Comparison of ENCODE assay signal across 26 cellular contexts in genomic region chr13:113798200-113798811, GRCh38. TPM values are rescaled to one million over a fixed set of nuclear protein-coding genes. Genes with fewer than 3 reads are reported as not detected.
A peak's percentile ranks its signal among the peaks of the same experiment; 100 is the strongest.
DNase-seq lines count a peak whose midpoint lies in the region; ATAC-seq, FAIRE-seq and TF ChIP-seq lines count a peak whose summit lies in the region.
"Had no signal": no experiment of that assay in that cellular context is flagged by ENCODE, and none has a peak within 500 bp of the region (broad histone marks: within the 10 kb centered on the region; RNA-seq: fewer than 3 reads in every experiment).

No MANE protein-coding gene starts in this region.

- H3K79me2 ChIP-seq in HepG2 (ENCODE audit: insufficient read depth, low read length) (no peaks in the 10 kb centered on the region), K562 (ENCODE audit: control insufficient read depth, insufficient read depth, low read length) (no peaks in the 10 kb centered on the region), osteoblast (ENCODE audit: insufficient read depth, low read length) (no peaks in the 10 kb centered on the region)

- TF ChIP-seq CTCF in HepG2 (CRISPR knock-in tag; IDR thresholded peaks at IDR 0.05) (no peak), right lobe of liver (IDR thresholded peaks at IDR 0.05) (no peak), K562 (IDR thresholded peaks at IDR 0.05 in 2 of 3, conservative IDR thresholded peaks at IDR 0.05 in 1 of 3; ENCODE audit: insufficient read depth in 2 of 3, low read depth in 1 of 3, low read length in 3 of 3) (no peak), osteoblast (IDR thresholded peaks at IDR 0.05; ENCODE audit: extremely low read depth, low read depth, low read length) (no peak)

- H3K36me3 ChIP-seq in HepG2 (replicated peaks in 1 of 2; ENCODE audit: control insufficient read depth in 1 of 2, insufficient read depth in 2 of 2, low read length in 2 of 2) (no peaks in the 10 kb centered on the region), right lobe of liver (no peaks in the 10 kb centered on the region), K562 (ENCODE audit: control insufficient read depth, insufficient read depth, low read length) (no peaks in the 10 kb centered on the region), osteoblast (ENCODE audit: insufficient read depth, low read length) (no peaks in the 10 kb centered on the region)
- H3K36me3 ChIP-seq: BLaER1 treated with 17β-estradiol and CSF1 and Interleukin-3, amounts not matched to agents 10 nM and 100 nM had no signal

- BruUV-seq in HepG2 (replicated peaks; lab: Mats Ljungman, UMichigan) (no TSS peak), K562 (replicated peaks; lab: Mats Ljungman, UMichigan) (no TSS peak)

- TF ChIP-seq EP300 in HepG2 (IDR thresholded peaks at IDR 0.05; ENCODE audit: low read depth in 2 of 2, low read length in 2 of 2), result no peak
- TF ChIP-seq EP300 in HepG2 (CRISPR knock-in tag; IDR thresholded peaks at IDR 0.05; ENCODE audit: borderline replicate concordance), result no peak
- no peak for TF ChIP-seq EP300 in K562 (IDR thresholded peaks at IDR 0.05; ENCODE audit: low read length)

- H3K9ac ChIP-seq in HepG2 (ENCODE audit: insufficient read depth, low read depth, low read length), result no peak overlapping the region
- no peak overlapping the region for H3K9ac ChIP-seq in K562 (ENCODE audit: insufficient read depth in 1 of 2, low read depth in 2 of 2, low read length in 2 of 2)
- H3K9ac ChIP-seq: BLaER1 treated with 17β-estradiol and CSF1 and Interleukin-3, amounts not matched to agents 10 nM and 100 nM had no signal

- no peak overlapping the region for H3K4me3 ChIP-seq in HepG2 (replicated peaks in 1 of 3; ENCODE audit: insufficient read depth in 1 of 3, low read depth in 2 of 3, low read length in 3 of 3)
- H3K4me3 ChIP-seq in right lobe of liver, result no peak overlapping the region
- no peak overlapping the region for H3K4me3 ChIP-seq in K562
- H3K4me3 ChIP-seq in osteoblast (ENCODE audit: insufficient read depth, low read length), result no peak overlapping the region
- H3K4me3 ChIP-seq: A549; BLaER1 treated with 17β-estradiol and CSF1 and Interleukin-3, amounts not matched to agents 10 nM and 100 nM; GM12878 had no signal

- H3K9me1 ChIP-seq in K562 (ENCODE audit: control insufficient read depth, insufficient read depth, low read length), result no peaks in the 10 kb centered on the region

- H3K9me3 ChIP-seq in HepG2 (ENCODE audit: low read length) (no peaks in the 10 kb centered on the region), right lobe of liver (no peaks in the 10 kb centered on the region), K562 (replicated peaks; ENCODE audit: control insufficient read depth, insufficient read depth, low read depth, low read length) (no peaks in the 10 kb centered on the region), osteoblast (ENCODE audit: low read depth, low read length) (no peaks in the 10 kb centered on the region)
- H3K9me3 ChIP-seq: A549; BLaER1 treated with 17β-estradiol and CSF1 and Interleukin-3, amounts not matched to agents 10 nM and 100 nM had no signal

- H3K4me1 ChIP-seq in HepG2 (ENCODE audit: insufficient read depth, low read length) (peaks cover 2% of the 10 kb centered on the region; the same call in 1 of the 2 replicates), right lobe of liver (no peaks in the 10 kb centered on the region), K562 (replicated peaks in 1 of 2; ENCODE audit: control insufficient read depth in 2 of 2, insufficient read depth in 2 of 2, low read length in 2 of 2) (peaks cover 0 to 31% of the 10 kb centered on the region in 2 experiments; a peak in 2 of 5 replicates), osteoblast (ENCODE audit: insufficient read depth, low read length) (peaks cover 3% of the 10 kb centered on the region)
- H3K4me1 ChIP-seq: A549 had no signal

- CTCF ChIA-PET in HepG2 (lab: Yijun Ruan, JAX; ENCODE audit: low intra/inter-chr PET ratio, low total read pairs) (no interaction called here), K562 (lab: Yijun Ruan, JAX; ENCODE audit: low intra/inter-chr PET ratio) (no interaction called here)

- H3K27me3 ChIP-seq in HepG2 (ENCODE audit: control insufficient read depth in 1 of 2, insufficient read depth in 2 of 2, low read length in 2 of 2) (peaks cover 3 to 45% of the 10 kb centered on the region in 2 experiments; a peak in 4 of 5 replicates), right lobe of liver (no peaks in the 10 kb centered on the region), K562 (ENCODE audit: control insufficient read depth in 2 of 2, insufficient read depth in 2 of 2, low read length in 2 of 2) (peaks cover 7 to 78% of the 10 kb centered on the region in 2 experiments; a peak in 4 of 5 replicates), osteoblast (ENCODE audit: insufficient read depth, low read length) (peaks cover 5% of the 10 kb centered on the region)

- H3K4me2 ChIP-seq in HepG2 (ENCODE audit: low read depth, low read length), result no peak overlapping the region
- H3K4me2 ChIP-seq in K562 (ENCODE audit: insufficient read depth, low read length), result no peak overlapping the region
- no peak overlapping the region for H3K4me2 ChIP-seq in osteoblast (ENCODE audit: insufficient read depth, low read length)
- H3K4me2 ChIP-seq: A549; BLaER1 treated with 17β-estradiol and CSF1 and Interleukin-3, amounts not matched to agents 10 nM and 100 nM had no signal

- H3K27ac ChIP-seq in HepG2 (ENCODE audit: extremely low read length, insufficient read depth, low read length) (no peak overlapping the region), right lobe of liver (no peak overlapping the region), K562 (ENCODE audit: extremely low read depth, low read depth, low read length) (no peak overlapping the region), osteoblast (ENCODE audit: low read depth, low read length) (no peak overlapping the region)
- H3K27ac ChIP-seq: 22Rv1; A549; BLaER1 treated with 17β-estradiol and CSF1 and Interleukin-3, amounts not matched to agents 10 nM and 100 nM; C4-2B had no signal

- ATAC-seq in HepG2 (no peak), right lobe of liver (no peak), K562 (no peak), HG02798 (IDR thresholded peaks at IDR 0.05; ENCODE audit: poor library complexity, unreplicated experiment) (no peak)
- ATAC-seq: A549, GM12878 had no signal

- POLR2A ChIA-PET in HepG2 (lab: Yijun Ruan, JAX), result no interaction called here
- POLR2A ChIA-PET in K562 (lab: Yijun Ruan, JAX), result no interaction called here

- H2AFZ ChIP-seq in HepG2 (ENCODE audit: low read length), result no peak overlapping the region
- H2AFZ ChIP-seq in K562 (ENCODE audit: low read depth, low read length), result no peak overlapping the region
- H2AFZ ChIP-seq in osteoblast (ENCODE audit: low read length), result no peak overlapping the region

- FAIRE-seq in HepG2 (lab: Jason Lieb, UNC), result no peak
- no peak for FAIRE-seq in K562 (lab: Jason Lieb, UNC)
- FAIRE-seq: A549, GM12878, GM12892, GM18507 had no signal

- TF ChIP-seq RAD21 in HepG2 (CRISPR knock-in tag; IDR thresholded peaks at IDR 0.05) (no peak), K562 (CRISPR knock-in tag; conservative IDR thresholded peaks at IDR 0.05 in 1 of 2, IDR thresholded peaks at IDR 0.05 in 1 of 2) (no peak)

- no peak for DNase-seq in HepG2 (ENCODE audit: low spot score)
- DNase-seq in right lobe of liver, result no peak
- DNase-seq in K562 (ENCODE audit: extremely low read depth in 1 of 4, low spot score in 3 of 4), result no peak
- peak; percentile 1 for DNase-seq in osteoblast (ENCODE audit: insufficient read length, low spot score, missing footprints)
- no peak for DNase-seq in NCI-H69 (lab: John Stamatoyannopoulos, UW)
- no peak for DNase-seq in SHP77 treated with DMSO at 0.1 percent for 48 hours (lab: John Stamatoyannopoulos, UW)
- DNase-seq: AML-193; CD4-positive, alpha-beta memory T cell; COR-L47; DMS 273 treated with DMSO at 0.1 percent for 48 hours; DMS153; DMS53; DMS79; DND-41; EL; GDM1 had no signal

- intact Hi-C loops in HepG2 (cut with micrococcal nuclease; ENCODE audit: unreplicated experiment) (no loop called here), right lobe of liver (cut with DNase I) (no loop called here), K562 (cut with micrococcal nuclease) (no loop called here)

- H4K20me1 ChIP-seq in HepG2 (ENCODE audit: insufficient read depth, low read length), result no peaks in the 10 kb centered on the region
- H4K20me1 ChIP-seq in K562 (replicated peaks; ENCODE audit: control insufficient read depth, insufficient read depth, low read length), result no peaks in the 10 kb centered on the region; the same call in 1 of the 2 replicates
- H4K20me1 ChIP-seq in osteoblast (ENCODE audit: insufficient read depth, low read length), result no peaks in the 10 kb centered on the region

- TF ChIP-seq POLR2A in HepG2 (IDR thresholded peaks at IDR 0.05; ENCODE audit: insufficient read depth in 1 of 2, low read depth in 2 of 2, low read length in 2 of 2) (no peak), right lobe of liver (IDR thresholded peaks at IDR 0.05) (no peak), K562 (conservative IDR thresholded peaks at IDR 0.05) (no peak)

- in situ Hi-C loops in HepG2 (cut with HindIII; ENCODE audit: extremely low pct_ligation_motif_present, low pct_unique_long_range_greater_than_20kb) (no loop called here), K562 (cut with MboI) (no loop called here)

- 4% methylated on average over 2 of the region's 2 CpGs for WGBS in HepG2 (ENCODE audit: low lambda C conversion rate)
- WGBS in right lobe of liver (ENCODE audit: insufficient coverage, low coverage, low lambda C conversion rate, missing lambda C conversion rate), result 33% methylated on average over 2 of the region's 2 CpGs
- 0% methylated on average over 1 of the region's 2 CpGs for WGBS in K562 (ENCODE audit: insufficient coverage, low coverage, missing lambda C conversion rate)

RNA-seq across cellular contexts. Expression of gene TMEM255B, which starts 39.3 kb away (rescaled TPM):
- total RNA-seq in HepG2 (2016; rRNA removed; fragmentation: Illumina TruSeq; extraction: Trizol), result 0.03 TPM in 1 of 2 replicates, not detected in the other
- not detected in 2 replicates for total RNA-seq in HepG2 (2016; cell fraction: cytosol; rRNA removed; fragmentation: Illumina TruSeq; extraction: Trizol; ENCODE audit: low read depth)
- not detected in 2 replicates for total RNA-seq in HepG2 (2016; cell fraction: insoluble cytoplasmic fraction; rRNA removed; fragmentation: Illumina TruSeq; extraction: Trizol)
- not detected in 2 replicates for total RNA-seq in HepG2 (2016; cell fraction: membrane; rRNA removed; fragmentation: Illumina TruSeq; extraction: Trizol)
- not detected in 2 replicates for total RNA-seq in HepG2 (2016; cell fraction: nucleus; rRNA removed; fragmentation: Illumina TruSeq; extraction: Trizol)
- polyA plus RNA-seq in HepG2 (2011; rRNA removed), result 0.01 TPM in 1 of 2 replicates, not detected in the other
- 0.01 and 0.12 TPM in 2 replicates for polyA plus RNA-seq in HepG2 (2011; cell fraction: cytosol; rRNA removed)
- 0.02 and 0.03 TPM in 2 replicates for polyA plus RNA-seq in HepG2 (2011; cell fraction: nucleus; rRNA removed)
- 0.11 TPM in 1 of 2 replicates, not detected in the other for polyA plus RNA-seq in HepG2 (2012)
- polyA plus RNA-seq in HepG2 (2016; cell fraction: cytosol; fragmentation: Illumina TruSeq; extraction: Trizol; ENCODE audit: low read depth), result not detected in 2 replicates
- polyA plus RNA-seq in HepG2 (2016; cell fraction: insoluble cytoplasmic fraction; fragmentation: Illumina TruSeq; extraction: Trizol; ENCODE audit: low read depth), result not detected in 2 replicates
- not detected in 2 replicates for polyA plus RNA-seq in HepG2 (2016; cell fraction: membrane; fragmentation: Illumina TruSeq; extraction: Trizol; ENCODE audit: low read depth)
- not detected in 2 replicates for polyA plus RNA-seq in HepG2 (2016; cell fraction: nucleus; fragmentation: Illumina TruSeq; extraction: Trizol; ENCODE audit: insufficient read depth, low read depth)
- polyA minus RNA-seq in HepG2 (2011; rRNA and poly(A)+ RNA removed; ENCODE audit: low replicate concordance), result not detected in 2 replicates
- not detected in 2 replicates for polyA minus RNA-seq in HepG2 (2011; cell fraction: cytosol; rRNA and poly(A)+ RNA removed)
- polyA minus RNA-seq in HepG2 (2011; cell fraction: nucleus; rRNA and poly(A)+ RNA removed), result 0.12 and 0.13 TPM in 2 replicates
- total RNA-seq in right lobe of liver, result 10 to 100 TPM in 1 of 6 experiments, 1 to 10 TPM in 5; 2.5 to 10.4 (median 6.2) TPM
- 1.8 and 1.9 TPM in 2 replicates for total RNA-seq in K562 (2011; cell fraction: chromatin; rRNA removed; ENCODE audit: low replicate concordance)
- 1.3 and 1.5 TPM in 2 replicates for total RNA-seq in K562 (2011; cell fraction: nucleolus; rRNA removed)
- total RNA-seq in K562 (2011; cell fraction: nucleoplasm; rRNA removed), result 1.1 TPM in 2 replicates
- total RNA-seq in K562 (2014; rRNA removed), result 0.23 and 0.33 TPM in 2 replicates
- 0.13 and 0.22 TPM in 2 replicates for total RNA-seq in K562 (2014; rRNA removed; fragmentation: Illumina TruSeq; extraction: Trizol)
- total RNA-seq in K562 (2015; rRNA removed; fragmentation: Illumina TruSeq; extraction: Trizol), result 0.30 and 0.36 TPM in 2 replicates
- total RNA-seq in K562 (2021), result 0.72 and 0.75 TPM in 2 replicates
- polyA plus RNA-seq in K562 (2011; rRNA removed), result 0.20 and 0.45 TPM in 2 replicates
- 0.19 and 0.65 TPM in 2 replicates for polyA plus RNA-seq in K562 (2011; cell fraction: cytosol; rRNA removed)
- polyA plus RNA-seq in K562 (2011; cell fraction: nucleus; rRNA removed), result 0.46 and 0.76 TPM in 2 replicates
- polyA plus RNA-seq in K562 (2012), result 0.57 and 2.2 TPM in 2 replicates
- 0.42 and 0.46 TPM in 2 replicates for polyA plus RNA-seq in K562 (2014; fragmentation: Illumina TruSeq; extraction: Trizol)
- under 1 TPM; 0.01 to 0.04 TPM for polyA plus RNA-seq in K562 (2014; fragmentation: Nextera tagmentation; extraction: Ambion mirVana)
- 0.40 and 0.46 TPM in 2 replicates for polyA plus RNA-seq in K562 (2014; rRNA removed)
- 1.1 and 1.3 TPM in 2 replicates for polyA minus RNA-seq in K562 (2011; rRNA and poly(A)+ RNA removed)
- polyA minus RNA-seq in K562 (2011; cell fraction: cytosol; rRNA and poly(A)+ RNA removed), result 0.38 and 0.73 TPM in 2 replicates
- 0.27 and 0.89 TPM in 2 replicates for polyA minus RNA-seq in K562 (2011; cell fraction: nucleus; rRNA and poly(A)+ RNA removed)
- 1.8 and 2.9 TPM in 2 replicates for total RNA-seq in osteoblast
- total RNA-seq: G401 had no signal
- polyA plus RNA-seq: CD8-positive, alpha-beta memory T cell had no signal

Comparison
In these comparisons a context has a peak if more than half of its experiments do, and no peak if none do; other contexts are left out.
1. Of the 241 proteins assayed by ChIP-seq in both HepG2 and K562: peak only in HepG2: MNT and ZNF282; only in K562: EHMT2 and KDM1A; in both: none; in neither: 236; mixed calls (peak in some experiments, not most) for 1.